Comparison of ENCODE assay signal across 8 cellular contexts in the genomic region with DNA sequence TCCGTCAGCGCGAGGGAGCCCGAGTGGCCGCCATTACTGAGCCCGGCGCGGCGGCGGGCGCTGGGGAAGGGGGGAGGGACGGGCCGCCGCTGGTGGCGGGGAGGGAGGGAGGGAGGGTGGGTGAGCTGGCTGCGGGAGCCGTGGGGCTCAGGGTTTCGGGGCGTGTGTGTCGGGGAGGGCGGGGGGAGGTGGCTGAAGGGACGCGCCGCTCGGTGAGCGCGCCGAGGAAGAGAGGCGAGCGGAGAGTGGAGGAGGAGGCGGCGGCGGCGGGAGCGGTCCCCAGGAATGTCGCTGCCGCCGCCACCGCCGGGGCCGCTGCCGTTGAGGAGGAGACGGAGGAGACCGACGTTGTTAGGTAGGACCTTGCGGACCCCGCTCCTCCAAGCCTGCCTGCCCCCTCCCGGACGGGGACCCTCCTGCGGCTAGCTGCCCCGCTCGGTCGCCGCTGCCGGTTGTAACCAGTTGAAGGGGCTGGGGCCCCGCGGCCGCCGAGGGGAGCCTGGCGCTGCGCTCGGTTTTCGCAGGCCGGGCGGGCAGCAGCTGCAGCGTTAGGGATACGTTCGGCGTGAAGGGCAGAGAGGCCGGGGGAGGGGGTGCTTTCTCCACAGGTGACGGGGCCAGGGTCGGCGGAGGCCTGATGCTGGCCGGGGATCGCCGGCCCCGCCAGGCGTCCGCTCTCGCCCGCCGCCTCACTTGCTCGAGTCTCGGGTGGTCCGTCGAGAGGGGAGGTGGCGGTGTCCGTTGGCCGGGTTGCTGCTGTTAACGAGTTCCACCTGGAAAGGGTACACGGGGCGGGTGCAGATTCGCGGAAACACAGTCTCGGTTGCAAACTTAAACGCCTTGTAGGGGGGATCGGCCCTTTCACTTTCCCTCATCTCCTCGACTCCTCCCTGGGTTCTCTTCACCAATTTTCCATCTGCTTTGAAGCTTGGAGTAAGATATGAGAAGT. TPM values are rescaled to one million over a fixed set of nuclear protein-coding genes. Genes with fewer than 3 reads are reported as not detected.
A peak's percentile ranks its signal among the peaks of the same experiment; 100 is the strongest.
DNase-seq lines count a peak whose midpoint lies in the region; ATAC-seq, FAIRE-seq and TF ChIP-seq lines count a peak whose summit lies in the region.

Gene ARHGAP5 (plus strand): TSS at position 224 of the 949 bp plus-strand sequence. CDS start 13,366 bp downstream, outside the sequence.

- H3K4me2 ChIP-seq in endothelial cell of umbilical vein (ENCODE audit: insufficient read depth, low read length): peak within 1 kb of the TSS; percentile 92

- H3K36me3 Mint-ChIP-seq in activated CD8-positive, alpha-beta memory T cell treated with anti-CD3 and anti-CD28 coated beads, Interleukin-2, amount 10 ng/mL, durations not matched to agents 7 days and 5 days: peaks cover 3% of the 10 kb centered on the region

- H3K9me3 ChIP-seq in endothelial cell of umbilical vein (replicated peaks; ENCODE audit: control insufficient read depth, insufficient read depth, low read length): no peaks in the 10 kb centered on the region

- peaks cover 17% of the 10 kb centered on the region for H3K4me1 ChIP-seq in endothelial cell of umbilical vein (ENCODE audit: control insufficient read depth, extremely low read depth, insufficient read depth, low read length)

- CTCF ChIA-PET in activated CD8-positive, alpha-beta memory T cell treated with anti-CD3 and anti-CD28 coated beads, Interleukin-2, amount 10 ng/mL, durations not matched to agents 7 days and 5 days (lab: Charles Lee): interaction anchor here (0.5 to 11.7 kb wide), 6 partner anchors 79 to 1413 kb away, joined by 3 to 129 read pairs (median 3); partner anchors contain the start of gene RNU6-8
- CTCF ChIA-PET in endothelial cell of umbilical vein (lab: Charles Lee): interaction anchor here (0.7 to 4.2 kb wide), 13 partner anchors 17 to 620 kb away, joined by 3 to 40 read pairs (median 4); partner anchors contain the start of gene DTD2

- H3K9me1 ChIP-seq in endothelial cell of umbilical vein (replicated peaks; ENCODE audit: control insufficient read depth, extremely low read depth, insufficient read depth, low read length): no peaks in the 10 kb centered on the region

- TF ChIP-seq POLR2A in endothelial cell of umbilical vein (IDR thresholded peaks at IDR 0.05; ENCODE audit: low read depth, low read length): peak; percentile 13

- DNase-seq in NCI-H1694 treated with DMSO at 0.1 percent for 48 hours (lab: John Stamatoyannopoulos, UW) (peak; percentile 42), NCI-H1694 (lab: John Stamatoyannopoulos, UW) (no peak), NCI-H510A treated with DMSO at 0.1 percent for 48 hours (lab: John Stamatoyannopoulos, UW) (peak; percentile 64), endothelial cell of umbilical vein (ENCODE audit: low read depth, low spot score) (peak; percentile 63), mucosa of gallbladder (ENCODE audit: low spot score) (peak; percentile 24)
- peak; percentile 61 for DNase-seq in activated CD8-positive, alpha-beta memory T cell treated with anti-CD3 and anti-CD28 coated beads, Interleukin-2, amount 10 ng/mL, durations not matched to agents 7 days and 5 days
- peak; percentile 85 for DNase-seq in stimulated activated naive CD4-positive, alpha-beta T cell treated with Interleukin-2 at 50 U/mL for 16 hours (lab: John Stamatoyannopoulos, UW)

- peaks cover 2 to 4% of the 10 kb centered on the region in 2 experiments for H3K27me3 ChIP-seq in endothelial cell of umbilical vein (ENCODE audit: control insufficient read depth in 2 of 2, insufficient read depth in 2 of 2, low read length in 2 of 2)

- POLR2A ChIA-PET in endothelial cell of umbilical vein (lab: Charles Lee): interaction anchor here (0.6 to 1.5 kb wide), 5 partner anchors 31 to 1629 kb away, joined by 3 to 7 read pairs (median 5); partner anchors contain the start of gene HEATR5A

- peaks cover 40% of the 10 kb centered on the region for H3K79me2 ChIP-seq in endothelial cell of umbilical vein (ENCODE audit: control insufficient read depth, insufficient read depth, low read length)

- peak within 1 kb of the TSS; percentile 60 for H3K27ac ChIP-seq in endothelial cell of umbilical vein (ENCODE audit: insufficient read depth, low read depth, low read length)

- peak; percentile 41 for ATAC-seq in HG02943 (IDR thresholded peaks at IDR 0.05; ENCODE audit: low read depth, unreplicated experiment)
- peak; percentile 50 for ATAC-seq in activated CD8-positive, alpha-beta memory T cell treated with anti-CD3 and anti-CD28 coated beads, Interleukin-2, amount 10 ng/mL, durations not matched to agents 7 days and 5 days

- no peak for FAIRE-seq in endothelial cell of umbilical vein (lab: Jason Lieb, UNC)

- H3K9me3 Mint-ChIP-seq in activated CD8-positive, alpha-beta memory T cell treated with anti-CD3 and anti-CD28 coated beads, Interleukin-2, amount 10 ng/mL, durations not matched to agents 7 days and 5 days (ENCODE audit: low read depth): no peaks in the 10 kb centered on the region

- peak within 1 kb of the TSS; percentile 84 for H3K4me3 Mint-ChIP-seq in activated CD8-positive, alpha-beta memory T cell treated with anti-CD3 and anti-CD28 coated beads, Interleukin-2, amount 10 ng/mL, durations not matched to agents 7 days and 5 days

- H2AFZ ChIP-seq in endothelial cell of umbilical vein (ENCODE audit: low read depth, low read length): peak within 1 kb of the TSS; percentile 85

- no peaks in the 10 kb centered on the region for H3K36me3 ChIP-seq in endothelial cell of umbilical vein (ENCODE audit: control insufficient read depth in 2 of 2, extremely low read depth in 1 of 2, insufficient read depth in 2 of 2, low read length in 2 of 2)

- dilution Hi-C loops in endothelial cell of umbilical vein (cut with MboI; ENCODE audit: extremely low pct_ligation_motif_present, low sequenced_read_pairs): no loop called here

- H3K27me3 Mint-ChIP-seq in activated CD8-positive, alpha-beta memory T cell treated with anti-CD3 and anti-CD28 coated beads, Interleukin-2, amount 10 ng/mL, durations not matched to agents 7 days and 5 days: peaks cover 16% of the 10 kb centered on the region

- H3K4me3 ChIP-seq in endothelial cell of umbilical vein (replicated peaks in 1 of 3; ENCODE audit: insufficient read depth in 1 of 3, low read depth in 1 of 3, low read length in 3 of 3): peak within 1 kb of the TSS; percentile 70 to 91 (median 77)

- intact Hi-C loops in endothelial cell of umbilical vein (cut with micrococcal nuclease): loop anchor here (2.0 to 5.0 kb wide), 5 partner anchors 341 to 1850 kb away; partner anchors contain the start of gene NUBPL

- BruUV-seq in endothelial cell of umbilical vein (replicated peaks; lab: Mats Ljungman, UMichigan): no TSS peak

- peak within 1 kb of the TSS; percentile 81 for H3K9ac ChIP-seq in endothelial cell of umbilical vein (replicated peaks; ENCODE audit: extremely low read depth, insufficient read depth, low read length)

- TF ChIP-seq CTCF in endothelial cell of umbilical vein (IDR thresholded peaks at IDR 0.05; ENCODE audit: extremely low read depth in 1 of 2, insufficient read depth in 1 of 2, low read depth in 1 of 2, low read length in 2 of 2): peak in 1 of 2 donors; percentile 30

- peaks cover 27% of the 10 kb centered on the region for H3K4me1 Mint-ChIP-seq in activated CD8-positive, alpha-beta memory T cell treated with anti-CD3 and anti-CD28 coated beads, Interleukin-2, amount 10 ng/mL, durations not matched to agents 7 days and 5 days

- peak within 1 kb of the TSS; percentile 87 for H3K27ac Mint-ChIP-seq in activated CD8-positive, alpha-beta memory T cell treated with anti-CD3 and anti-CD28 coated beads, Interleukin-2, amount 10 ng/mL, durations not matched to agents 7 days and 5 days

- H4K20me1 ChIP-seq in endothelial cell of umbilical vein (replicated peaks; ENCODE audit: control insufficient read depth, extremely low read depth, insufficient read depth, low read length): no peaks in the 10 kb centered on the region

TF ChIP-seq in endothelial cell of umbilical vein, 7 proteins besides CTCF, POLR2A, EP300 and RAD21:
- no peak for TF ChIP-seq GATA2 (IDR thresholded peaks at IDR 0.05; ENCODE audit: insufficient read depth, insufficient read length, low read depth, low read length)
- no peak for TF ChIP-seq EZH2 (IDR thresholded peaks at IDR 0.05; ENCODE audit: borderline replicate concordance, low read depth, low read length, severe bottlenecking)
- no peak for TF ChIP-seq FOS (IDR thresholded peaks at IDR 0.05; ENCODE audit: borderline replicate concordance, insufficient read depth, low read length)
- no peak for TF ChIP-seq MYC (IDR thresholded peaks at IDR 0.05; ENCODE audit: low read depth, low read length)
- no peak for TF ChIP-seq MAX (IDR thresholded peaks at IDR 0.05; ENCODE audit: insufficient read depth, insufficient read length)
- TF ChIP-seq POLR2AphosphoS5 (IDR thresholded peaks at IDR 0.05; ENCODE audit: insufficient read depth, low read depth, low read length): no peak
- no peak for TF ChIP-seq JUN (IDR thresholded peaks at IDR 0.05; ENCODE audit: borderline replicate concordance, insufficient read depth, insufficient read length, low read depth)

RNA-seq across cellular contexts. Expression of gene ARHGAP5, which starts in this region (rescaled TPM):
- total RNA-seq in activated CD8-positive, alpha-beta memory T cell treated with anti-CD3 and anti-CD28 coated beads, Interleukin-2, amount 10 ng/mL, durations not matched to agents 7 days and 5 days: 10 to 100 TPM; 25.8 to 29.4 TPM
- total RNA-seq in endothelial cell of umbilical vein (35.9 and 36.2 TPM in 2 replicates), mucosa of gallbladder (134 TPM)
- 3.3 and 4.3 TPM in 2 replicates for polyA plus RNA-seq in endothelial cell of umbilical vein
- polyA plus RNA-seq in endothelial cell of umbilical vein (2011; cell fraction: cytosol; rRNA removed): 6.7 and 7.7 TPM in 2 replicates
- 10.7 and 12.2 TPM in 2 replicates for polyA plus RNA-seq in endothelial cell of umbilical vein (2011; cell fraction: nucleus; rRNA removed)
- polyA plus RNA-seq in endothelial cell of umbilical vein (2012): 14.1 and 22.3 TPM in 2 replicates
- 16.3 and 17.6 TPM in 2 replicates for polyA minus RNA-seq in endothelial cell of umbilical vein
- polyA minus RNA-seq in endothelial cell of umbilical vein (2011; cell fraction: cytosol; rRNA and poly(A)+ RNA removed): 70.6 TPM
- polyA minus RNA-seq in endothelial cell of umbilical vein (2011; cell fraction: nucleus; rRNA and poly(A)+ RNA removed): 20.7 and 32.3 TPM in 2 replicates
